ENCODE assay signal across 8 cellular contexts in the genomic region with DNA sequence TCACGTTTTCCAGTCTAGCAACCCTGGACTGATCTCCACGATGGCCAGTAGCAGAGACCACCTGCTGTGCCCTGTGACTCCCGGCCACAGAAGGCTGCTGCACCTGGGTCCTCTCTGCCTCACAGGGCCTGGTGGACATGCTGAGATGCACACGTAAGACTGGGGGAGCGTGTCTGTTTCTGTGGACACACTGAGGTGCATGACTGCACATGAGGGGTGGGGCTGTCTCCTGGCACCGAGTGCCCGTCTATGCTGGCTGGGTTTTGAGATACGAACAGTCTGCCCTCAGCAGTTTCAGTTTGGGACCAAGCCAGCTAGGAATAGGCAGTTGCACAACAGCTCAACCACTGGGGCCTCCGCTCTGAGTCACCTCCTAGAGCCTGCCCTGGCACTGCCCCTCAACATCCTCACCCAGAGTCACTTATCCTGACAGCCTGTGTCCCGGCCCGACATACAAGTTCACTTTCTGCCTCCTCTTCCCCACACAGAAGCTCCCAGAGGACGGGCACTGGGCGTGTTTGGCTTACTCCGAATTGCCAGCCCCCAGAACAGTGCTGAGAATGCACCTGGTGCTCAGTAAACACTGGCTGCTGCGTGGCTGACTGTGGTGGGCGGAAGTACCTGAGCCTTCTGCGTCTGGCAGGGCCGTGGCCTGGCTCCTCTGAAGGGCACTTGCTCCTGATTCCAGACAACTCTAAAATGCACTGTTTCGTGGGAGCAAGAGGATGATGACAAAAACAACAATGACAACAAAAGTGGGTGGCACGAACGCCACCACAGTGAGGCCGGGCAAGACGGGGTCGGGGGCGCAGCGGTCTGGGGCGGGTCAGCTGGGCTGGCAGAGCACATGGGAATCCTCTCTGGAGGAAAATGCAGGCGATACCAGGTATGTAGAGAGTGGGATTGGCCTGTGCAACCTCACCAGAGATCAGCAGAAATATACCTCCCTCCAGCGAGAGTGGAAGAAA.
DNase-seq lines count a peak whose midpoint lies in the region; ATAC-seq and TF ChIP-seq lines count a peak whose summit lies in the region.

No MANE protein-coding gene starts in this region.

- peaks cover 11% of the 10 kb centered on the region for H3K4me1 Mint-ChIP-seq in nephron

- H3K9ac ChIP-seq in endocrine pancreas (ENCODE audit: control insufficient read depth, insufficient read depth, low read length), result peak overlapping the region; percentile 40

- H3K4me3 Mint-ChIP-seq in nephron, result no peak overlapping the region

- H3K9me3 ChIP-seq in endocrine pancreas (ENCODE audit: control insufficient read depth, low read length), result no peaks in the 10 kb centered on the region

- H3K4me3 ChIP-seq in endocrine pancreas (ENCODE audit: control insufficient read depth, insufficient read depth, low read length), result no peak overlapping the region

- ATAC-seq in HG03442 (IDR thresholded peaks at IDR 0.05; ENCODE audit: unreplicated experiment), result no peak
- ATAC-seq in GM21447 (IDR thresholded peaks at IDR 0.05; ENCODE audit: unreplicated experiment), result no peak

- H3K36me3 ChIP-seq in endocrine pancreas (ENCODE audit: control insufficient read depth, insufficient read depth, low read length), result no peaks in the 10 kb centered on the region

- DNase-seq in DMS79 treated with DMSO at 0.1 percent for 48 hours (lab: John Stamatoyannopoulos, UW), result peak; percentile 54
- DNase-seq in NCI-H69 (lab: John Stamatoyannopoulos, UW), result peak; percentile 44
- DNase-seq in HuH-7 (ENCODE audit: low spot score), result no peak
- DNase-seq in cerebellar nuclear complex (lab: John Stamatoyannopoulos, UW), result no peak

- H3K36me3 Mint-ChIP-seq in nephron (ENCODE audit: low read depth), result no peaks in the 10 kb centered on the region

- no peak for TF ChIP-seq CTCF in nephron (IDR thresholded peaks at IDR 0.05; ENCODE audit: unreplicated experiment in 3 of 3)

- peaks cover 43% of the 10 kb centered on the region for H3K27me3 Mint-ChIP-seq in nephron (ENCODE audit: low read depth)

- peak overlapping the region in 2 of 3 experiments; percentile 80 to 86 for H3K27ac Mint-ChIP-seq in nephron

- no peaks in the 10 kb centered on the region for H3K9me3 Mint-ChIP-seq in nephron

- H3K27me3 ChIP-seq in endocrine pancreas (ENCODE audit: control insufficient read depth, insufficient read depth, low read length), result no peaks in the 10 kb centered on the region

- no peaks in the 10 kb centered on the region for H3K4me1 ChIP-seq in endocrine pancreas (ENCODE audit: control insufficient read depth, insufficient read depth, low read length)

Comparison
In these comparisons a context has a peak if more than half of its experiments do, and no peak if none do; other contexts are left out.
1. DNase-seq: peak in DMS79 treated with DMSO at 0.1 percent for 48 hours (single experiment) and NCI-H69 (single experiment); none in HuH-7 (single experiment) and cerebellar nuclear complex (0 of 2).